Comparison of ENCODE assay signal across 20 cellular contexts in genomic region chr10:65566906-65567305, GRCh38.
"Had no signal": no experiment of that assay in that cellular context is flagged by ENCODE, and none has a peak within 500 bp of the region (broad histone marks: within the 10 kb centered on the region; RNA-seq: fewer than 3 reads in every experiment).

No MANE protein-coding gene starts in this region.

- H3K27me3 ChIP-seq: esophagus muscularis mucosa, gastrocnemius medialis, heart right ventricle, neutrophil, right atrium auricular region, sigmoid colon had no signal

- DNase-seq: effector memory CD8-positive, alpha-beta T cell; gastrocnemius medialis; heart right ventricle; hypothalamus; islet precursor cell; left ventricle myocardium inferior; lower lobe of right lung; mesenchymal stem cell; midbrain; psoas muscle; sigmoid colon; stimulated activated CD4-positive, alpha-beta T cell treated with anti-CD3 and anti-CD28 coated beads, Interleukin-12 subunit alpha, Interleukin-12 subunit beta, amount 100 ng/mL, for 4 hours; stimulated activated naive CD4-positive, alpha-beta T cell treated with Interleukin-2 at 50 U/mL for 16 hours; trophoblast cell had no signal

- H3K4me1 ChIP-seq: gastrocnemius medialis, lower lobe of right lung, psoas muscle, right atrium auricular region had no signal

- H3K9me3 ChIP-seq: gastrocnemius medialis, left ventricle myocardium inferior, lower lobe of right lung, neutrophil, psoas muscle, right atrium auricular region, sigmoid colon had no signal

- H3K36me3 ChIP-seq: esophagus muscularis mucosa, gastrocnemius medialis, heart right ventricle, left ventricle myocardium inferior, lower lobe of right lung, neutrophil, right atrium auricular region, sigmoid colon had no signal

- H3K27ac ChIP-seq: epithelial cell of prostate, esophagus muscularis mucosa, gastrocnemius medialis, heart right ventricle, left ventricle myocardium inferior, lower lobe of right lung, neutrophil, psoas muscle, right atrium auricular region, sigmoid colon, skin epidermis had no signal

- ATAC-seq: effector memory CD8-positive, alpha-beta T cell; gastrocnemius medialis; heart right ventricle; lower lobe of right lung; natural killer cell treated with Interleukin-12 subunit alpha and Interleukin-12 subunit beta and Interleukin-15 and Interleukin-18, amount 100 ng/mL, for 72 hours; psoas muscle had no signal

- H3K4me3 ChIP-seq: esophagus muscularis mucosa, gastrocnemius medialis, heart right ventricle, left ventricle myocardium inferior, lower lobe of right lung, psoas muscle, right atrium auricular region, sigmoid colon, skin epidermis had no signal
